8 cellular contexts compared by ENCODE assay signal in the genomic region with DNA sequence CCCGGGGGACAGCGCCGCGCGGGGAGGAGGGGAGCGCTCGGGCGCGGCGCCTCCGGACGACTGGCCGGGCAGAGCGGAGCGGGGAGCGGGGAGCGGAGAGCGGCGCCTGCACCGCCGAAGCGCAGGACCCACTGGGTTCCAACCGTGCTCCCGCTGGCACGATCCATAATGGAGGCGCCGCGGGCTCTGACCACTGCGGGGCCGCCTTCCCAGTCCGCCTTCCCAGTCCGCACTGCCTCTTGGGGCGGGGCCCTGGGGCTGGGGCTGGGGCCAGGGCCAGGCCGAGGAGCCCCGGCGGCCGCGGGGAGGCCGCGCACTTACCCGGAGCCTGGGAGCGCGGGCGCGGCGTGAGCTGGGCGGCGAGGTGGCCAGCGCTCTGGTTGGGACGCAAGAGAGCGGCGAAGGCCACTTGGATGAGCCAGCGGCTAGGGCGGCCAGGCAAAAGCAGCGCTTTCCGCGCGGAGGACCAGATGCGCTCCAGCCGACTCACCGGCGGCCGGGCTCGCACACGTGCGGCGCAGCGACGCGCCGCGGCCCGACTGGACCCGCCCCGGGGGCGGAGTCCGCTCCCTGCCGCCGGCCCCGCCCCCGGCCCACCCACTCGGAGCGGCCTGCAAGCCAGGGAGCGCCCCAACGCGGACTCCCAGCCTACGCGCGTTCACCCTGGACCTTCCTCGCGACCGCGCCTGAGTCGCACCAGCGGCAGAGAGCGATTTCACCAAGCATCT. TPM values are rescaled to one million over a fixed set of nuclear protein-coding genes. Genes with fewer than 3 reads are reported as not detected.
DNase-seq lines count a peak whose midpoint lies in the region; TF ChIP-seq lines count a peak whose summit lies in the region.

A gene with protein sequence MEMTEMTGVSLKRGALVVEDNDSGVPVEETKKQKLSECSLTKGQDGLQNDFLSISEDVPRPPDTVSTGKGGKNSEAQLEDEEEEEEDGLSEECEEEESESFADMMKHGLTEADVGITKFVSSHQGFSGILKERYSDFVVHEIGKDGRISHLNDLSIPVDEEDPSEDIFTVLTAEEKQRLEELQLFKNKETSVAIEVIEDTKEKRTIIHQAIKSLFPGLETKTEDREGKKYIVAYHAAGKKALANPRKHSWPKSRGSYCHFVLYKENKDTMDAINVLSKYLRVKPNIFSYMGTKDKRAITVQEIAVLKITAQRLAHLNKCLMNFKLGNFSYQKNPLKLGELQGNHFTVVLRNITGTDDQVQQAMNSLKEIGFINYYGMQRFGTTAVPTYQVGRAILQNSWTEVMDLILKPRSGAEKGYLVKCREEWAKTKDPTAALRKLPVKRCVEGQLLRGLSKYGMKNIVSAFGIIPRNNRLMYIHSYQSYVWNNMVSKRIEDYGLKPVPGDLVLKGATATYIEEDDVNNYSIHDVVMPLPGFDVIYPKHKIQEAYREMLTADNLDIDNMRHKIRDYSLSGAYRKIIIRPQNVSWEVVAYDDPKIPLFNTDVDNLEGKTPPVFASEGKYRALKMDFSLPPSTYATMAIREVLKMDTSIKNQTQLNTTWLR (minus strand): TSS at position 541 of the 728 bp plus-strand sequence. CDS start 13,759 bp downstream, outside the sequence.

- H3K27ac ChIP-seq in neutrophil = peak within 1 kb of the TSS; percentile 68
- peak within 1 kb of the TSS; percentile 88 for H3K27ac ChIP-seq in substantia nigra (ENCODE audit: low read depth, low read length, poor library complexity, severe bottlenecking)

- H3K4me3 ChIP-seq in H7 (ENCODE audit: insufficient read depth, low read depth, low read length) (peak within 1 kb of the TSS; percentile 87), neutrophil (ENCODE audit: low read depth in 1 of 2, low read length in 1 of 2) (peak within 1 kb of the TSS; percentile 62 to 67)

- DNase-seq in H7 = peak; percentile 98
- peak; percentile 87 for DNase-seq in M059J (ENCODE audit: low read depth)
- DNase-seq in SHP77 treated with DMSO at 0.1 percent for 48 hours (lab: John Stamatoyannopoulos, UW) = peak; percentile 28
- DNase-seq in activated naive CD4-positive, alpha-beta T cell (lab: John Stamatoyannopoulos, UW) = peak; percentile 26 to 79 (median 60)
- DNase-seq in foreskin melanocyte = peak; percentile 81
- peak; percentile 38 to 93 (median 83) for DNase-seq in substantia nigra (lab: John Stamatoyannopoulos, UW)

- no peak for TF ChIP-seq CTCF in neutrophil (IDR thresholded peaks at IDR 0.05)

- H3K36me3 ChIP-seq in ES-I3 (ENCODE audit: insufficient read depth, low read length) (no peaks in the 10 kb centered on the region), H7 (replicated peaks; ENCODE audit: control insufficient read depth, insufficient read depth, low read length) (peaks cover 1% of the 10 kb centered on the region; the same call in 1 of the 2 replicates), neutrophil (no peaks in the 10 kb centered on the region)

- H3K27me3 ChIP-seq in H7 (ENCODE audit: control insufficient read depth, insufficient read depth, low read length) = no peaks in the 10 kb centered on the region
- peaks cover 12% of the 10 kb centered on the region for H3K27me3 ChIP-seq in neutrophil

- H3K4me1 ChIP-seq in ES-I3 (ENCODE audit: insufficient read depth, low read length) (no peaks in the 10 kb centered on the region), neutrophil (ENCODE audit: control insufficient read depth in 1 of 2, insufficient read depth in 1 of 2, low read depth in 1 of 2, low read length in 1 of 2) (peaks cover 14 to 20% of the 10 kb centered on the region in 2 experiments)

- H3K9me3 ChIP-seq in ES-I3 (ENCODE audit: control insufficient read depth, insufficient read depth, low read length) (no peaks in the 10 kb centered on the region), neutrophil (no peaks in the 10 kb centered on the region)

- peak within 1 kb of the TSS; percentile 54 for H3K9ac ChIP-seq in ES-I3 (ENCODE audit: low read depth, low read length)

RNA-seq across cellular contexts. Expression of the gene that starts here (rescaled TPM):
- total RNA-seq in H7 (2014; rRNA removed; shearing (Covaris generic)) = 46.5 and 59.1 TPM in 2 replicates
- total RNA-seq in M059J (2014; rRNA removed; shearing (Covaris generic)) = 17.1 and 19.1 TPM in 2 replicates

Comparison
In these comparisons a context has a peak if more than half of its experiments do, and no peak if none do; other contexts are left out.
1. Peak in every context shown above with its lines: DNase-seq, H3K4me3 ChIP-seq and H3K27ac ChIP-seq.
2. DNase-seq: peak in every context shown above with its lines; median percentile 98 in H7; 87 in M059J; 83 in substantia nigra; 81 in foreskin melanocyte; 60 in activated naive CD4-positive, alpha-beta T cell; 28 in SHP77 treated with DMSO at 0.1 percent for 48 hours.